ENCODE assay signal across 24 cellular contexts in genomic region chr6:25541228-25541627, GRCh38.
"Had no signal": no experiment of that assay in that cellular context is flagged by ENCODE, and none has a peak within 500 bp of the region (broad histone marks: within the 10 kb centered on the region; RNA-seq: fewer than 3 reads in every experiment).

No MANE protein-coding gene starts in this region.

- H3K4me1 ChIP-seq: colonic mucosa, esophagus muscularis mucosa, foreskin keratinocyte, gastrocnemius medialis, gastroesophageal sphincter, heart right ventricle had no signal

- H3K4me3 ChIP-seq: colonic mucosa, coronary artery, dorsolateral prefrontal cortex, esophagus muscularis mucosa, esophagus squamous epithelium, gastrocnemius medialis, gastroesophageal sphincter, heart left ventricle, heart right ventricle had no signal

- H3K36me3 ChIP-seq: colonic mucosa, gastrocnemius medialis had no signal

- DNase-seq: colonic mucosa; cortex of kidney; dermis blood vessel endothelial cell; dorsolateral prefrontal cortex; effector CD4-positive, alpha-beta T cell; effector CD8-positive, alpha-beta T cell; effector memory CD4-positive, alpha-beta T cell; effector memory CD8-positive, alpha-beta T cell; endodermal cell; erythroblast; esophagus squamous epithelium; foreskin fibroblast; foreskin keratinocyte; foreskin melanocyte; gastrocnemius medialis; glutamatergic neuron; head of caudate nucleus; heart left ventricle; heart right ventricle had no signal

- H3K27me3 ChIP-seq: colonic mucosa, esophagus muscularis mucosa, esophagus squamous epithelium, foreskin keratinocyte, gastrocnemius medialis, gastroesophageal sphincter, heart left ventricle, heart right ventricle had no signal

- ATAC-seq: effector memory CD8-positive, alpha-beta T cell; esophagus mucosa; foreskin keratinocyte; gastrocnemius medialis; gastroesophageal sphincter; heart left ventricle; heart right ventricle had no signal

- H3K27ac ChIP-seq: colonic mucosa, coronary artery, dorsolateral prefrontal cortex, epithelial cell of prostate, esophagus muscularis mucosa, esophagus squamous epithelium, foreskin keratinocyte, gastrocnemius medialis, gastroesophageal sphincter, heart left ventricle, heart right ventricle had no signal

- H3K9me3 ChIP-seq: colonic mucosa, esophagus muscularis mucosa, esophagus squamous epithelium, gastrocnemius medialis, gastroesophageal sphincter had no signal
